In the genomic region with DNA sequence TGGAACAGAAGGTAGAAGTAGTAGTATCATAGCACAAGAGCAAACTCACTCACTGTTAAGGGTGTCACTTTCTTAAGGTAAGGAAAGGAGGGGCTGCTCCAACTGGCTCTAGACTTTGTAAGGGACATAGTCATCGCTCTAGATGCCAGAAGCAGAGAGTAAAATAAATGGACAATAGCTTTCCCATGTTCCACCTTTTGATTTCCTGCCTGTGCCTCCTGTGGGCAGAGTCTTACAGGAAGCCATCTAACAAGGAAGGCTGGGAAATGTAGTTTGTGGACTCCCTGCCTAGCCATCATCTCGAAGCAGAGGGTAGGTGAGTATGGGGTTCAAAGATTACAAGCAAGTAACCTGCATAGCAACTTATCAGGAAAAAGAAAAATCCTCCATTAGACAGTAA, we compare ENCODE assay signal across 10 cellular contexts. TPM values are rescaled to one million over a fixed set of nuclear protein-coding genes. Genes with fewer than 3 reads are reported as not detected.
DNase-seq lines count a peak whose midpoint lies in the region; TF ChIP-seq lines count a peak whose summit lies in the region.
"Had no signal": no experiment of that assay in that cellular context is flagged by ENCODE, and none has a peak within 500 bp of the region (broad histone marks: within the 10 kb centered on the region; RNA-seq: fewer than 3 reads in every experiment).

No MANE protein-coding gene starts in this region.

- H3K27ac Mint-ChIP-seq in HFFc6: no peak overlapping the region

- TF ChIP-seq CTCF in HFFc6 (IDR thresholded peaks at IDR 0.05): no peak
- no peak for TF ChIP-seq CTCF in uterus (IDR thresholded peaks at IDR 0.05)

- no peak for TF ChIP-seq POLR2A in uterus (IDR thresholded peaks at IDR 0.05)

- H3K27me3 Mint-ChIP-seq in HFFc6 (ENCODE audit: insufficient read depth): no peaks in the 10 kb centered on the region; the same call in none of the 2 replicates

- in situ Hi-C loops in SK-MEL-5 (cut with HindIII; ENCODE audit: low pct_unique_long_range_greater_than_20kb, low sequenced_read_pairs): no loop called here

- H3K27ac ChIP-seq in uterus: no peak overlapping the region
- H3K27ac ChIP-seq: adrenal gland, pancreas had no signal

- peaks cover 31% of the 10 kb centered on the region for H3K4me1 Mint-ChIP-seq in HFFc6 (ENCODE audit: low read depth)

- H3K4me3 Mint-ChIP-seq in HFFc6: peak overlapping the region; percentile 1; the same call in 1 of the 2 replicates

- H3K27me3 ChIP-seq in uterus: no peaks in the 10 kb centered on the region
- H3K27me3 ChIP-seq: adrenal gland, pancreas had no signal

- intact Hi-C loops in uterus (cut with DNase I; ENCODE audit: low total_unique reads): no loop called here

- no peaks in the 10 kb centered on the region for H3K4me1 ChIP-seq in uterus

- DNase-seq in COR-L47 (lab: John Stamatoyannopoulos, UW) (peak; percentile 29), HFFc6 (no peak), SK-MEL-5 (ENCODE audit: low read depth, low spot score) (peak; percentile 53), inferior parietal cortex (ENCODE audit: extremely low spot score) (peak; percentile 15), DMS79 (lab: John Stamatoyannopoulos, UW) (no peak), uterus (no peak), NCI-H2107 (lab: John Stamatoyannopoulos, UW) (no peak), NCI-H187 (lab: John Stamatoyannopoulos, UW) (no peak)
- DNase-seq: adrenal gland, pancreas had no signal

- H3K36me3 ChIP-seq in uterus: no peaks in the 10 kb centered on the region

- no peak overlapping the region for H3K4me3 ChIP-seq in uterus
- H3K4me3 ChIP-seq: adrenal gland, pancreas had no signal

- H3K9me3 Mint-ChIP-seq in HFFc6: no peaks in the 10 kb centered on the region

- H3K36me3 Mint-ChIP-seq in HFFc6 (ENCODE audit: low read depth): no peaks in the 10 kb centered on the region

- no peaks in the 10 kb centered on the region for H3K9me3 ChIP-seq in uterus
- H3K9me3 ChIP-seq: adrenal gland, pancreas had no signal

RNA-seq across cellular contexts. Expression of gene METTL14, which starts 1.7 kb away (rescaled TPM):
- total RNA-seq in HFFc6 (2021; fragmentation: NEBNext Ultra II Directional; extraction: Animal tissue kit (Norgen Biotek cat#: 25700)): 10 to 100 TPM; 35.2 to 44.9 (median 39.5) TPM
- 16.2 and 17.6 TPM in 2 replicates for total RNA-seq in SK-MEL-5 (2014; rRNA removed; shearing (Covaris generic))
- 8.0 and 11.0 TPM in 2 replicates for polyA plus RNA-seq in SK-MEL-5 (2015; cell fraction: cytosol; rRNA removed)
- 32.2 and 71.6 TPM in 2 replicates for polyA plus RNA-seq in SK-MEL-5 (2015; cell fraction: nucleus; rRNA removed)
- total RNA-seq in uterus: 10 to 100 TPM in 2 of 4 donors, 1 to 10 TPM in 2; 2.3 to 92.6 (median 33.7) TPM

Comparison
In these comparisons a context has a peak if more than half of its experiments do, and no peak if none do; other contexts are left out.
1. DNase-seq: peak in COR-L47 (single experiment), SK-MEL-5 (single experiment) and inferior parietal cortex (single experiment); none in HFFc6 (single experiment), DMS79 (single experiment), uterus (0 of 2), NCI-H2107 (single experiment) and NCI-H187 (0 of 2).